Comparison of ENCODE assay signal across 28 cellular contexts in the genomic region with DNA sequence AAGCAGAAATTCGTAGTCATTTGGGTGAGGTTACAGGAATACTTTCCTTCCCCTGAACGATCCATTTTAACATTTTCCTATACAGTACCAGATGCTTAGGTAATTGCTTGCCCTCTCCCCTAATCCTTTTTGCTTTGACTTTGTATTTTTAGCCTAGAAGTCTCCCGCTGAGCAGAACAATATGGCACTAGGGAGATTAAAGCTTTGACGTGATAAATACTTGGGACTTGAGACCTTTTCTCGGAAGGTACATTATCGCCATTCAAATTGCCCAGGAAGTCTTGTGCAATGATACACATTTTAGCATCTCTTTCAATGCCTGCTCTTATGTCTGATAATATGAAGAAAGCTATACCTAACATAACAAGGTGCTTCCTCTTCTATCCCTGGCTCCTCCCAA. TPM values are rescaled to one million over a fixed set of nuclear protein-coding genes. Genes with fewer than 3 reads are reported as not detected.
"Had no signal": no experiment of that assay in that cellular context is flagged by ENCODE, and none has a peak within 500 bp of the region (broad histone marks: within the 10 kb centered on the region; RNA-seq: fewer than 3 reads in every experiment).

No MANE protein-coding gene starts in this region.

- DNase-seq: activated CD4-positive, alpha-beta memory T cell treated with anti-CD3 and anti-CD28 coated beads, Interleukin-2, amount 10 ng/mL, durations not matched to agents 7 days and 5 days; activated CD4-positive, alpha-beta T cell treated with anti-CD3 and anti-CD28 coated beads, Interleukin-2, amount 10 ng/mL, durations not matched to agents 7 days and 5 days; activated CD8-positive, alpha-beta memory T cell treated with anti-CD3 and anti-CD28 coated beads, Interleukin-2, amount 50 U/mL, for 48 hours; activated gamma-delta T cell; activated naive CD4-positive, alpha-beta T cell treated with anti-CD3 and anti-CD28 coated beads, Interleukin-2, amount 10 ng/mL, durations not matched to agents 7 days and 5 days; activated naive CD8-positive, alpha-beta T cell treated with anti-CD3 and anti-CD28 coated beads, Interleukin-2, amount 10 ng/mL, durations not matched to agents 7 days and 5 days; activated T-cell treated with anti-CD3 and anti-CD28 coated beads, Interleukin-2, amount 50 U/mL, for 24 hours; brain microvascular endothelial cell; dorsolateral prefrontal cortex; effector memory CD4-positive, alpha-beta T cell; erythroblast; gastrocnemius medialis; glutamatergic neuron; left colon; midbrain; naive thymus-derived CD4-positive, alpha-beta T cell; occipital lobe; posterior cingulate gyrus; right cardiac atrium; spleen; stimulated activated naive CD4-positive, alpha-beta T cell treated with Interleukin-2 at 50 U/mL for 16 hours; T-helper 9 cell had no signal

- H3K4me1 ChIP-seq: gastrocnemius medialis, spleen, tibial nerve had no signal

- ATAC-seq: activated CD4-positive, CD25-positive, alpha-beta regulatory T cell treated with anti-CD3 and anti-CD28 coated beads, Interleukin-2, amount 50 U/mL, for 24 hours; gastrocnemius medialis; left colon; naive thymus-derived CD4-positive, alpha-beta T cell; right cardiac atrium had no signal

- H3K27me3 ChIP-seq: brain microvascular endothelial cell, tibial nerve had no signal

- H3K36me3 ChIP-seq: brain microvascular endothelial cell, gastrocnemius medialis, spleen, tibial nerve had no signal

- H3K27ac ChIP-seq: brain microvascular endothelial cell, coronary artery, dorsolateral prefrontal cortex, gastrocnemius medialis, spleen, tibial nerve, VCaP had no signal

- H3K4me3 ChIP-seq: coronary artery, dorsolateral prefrontal cortex, gastrocnemius medialis, spleen, tibial nerve had no signal

RNA-seq across cellular contexts. Expression of gene SPATA31C2, which starts 22.9 kb away (rescaled TPM):
- polyA plus RNA-seq: keratinocyte; naive thymus-derived CD4-positive, alpha-beta T cell; right cardiac atrium; spleen; urinary bladder had no signal
